In genomic region chr2:181742908-181743722, GRCh38 we compare ENCODE assay signal across 1 cellular context.
A peak's percentile ranks its signal among the peaks of the same experiment; 100 is the strongest.
TF ChIP-seq lines count a peak whose summit lies in the region.

No MANE protein-coding gene starts in this region.

TF ChIP-seq in K562, 482 proteins besides CTCF, POLR2A, EP300 and RAD21 (continued from another document):
- TF ChIP-seq ZNF518B (CRISPR knock-in tag; IDR thresholded peaks at IDR 0.05) (no peak), ZNF778 (CRISPR knock-in tag; IDR thresholded peaks at IDR 0.05) (no peak), CHCHD3 (CRISPR knock-in tag; IDR thresholded peaks at IDR 0.05) (no peak), TFE3 (CRISPR knock-in tag; IDR thresholded peaks at IDR 0.05) (no peak), FOXA3 (CRISPR knock-in tag; conservative IDR thresholded peaks at IDR 0.05 in 1 of 2, IDR thresholded peaks at IDR 0.05 in 1 of 2) (peak in 1 of 2 experiments; percentile 46; a peak in 1 of 4 replicates), ZC3H8 (IDR thresholded peaks at IDR 0.05) (no peak), SRSF7 (optimal IDR thresholded peaks at IDR 0.05; ENCODE audit: low read depth, low read length) (no peak), HNRNPH1 (optimal IDR thresholded peaks at IDR 0.05; ENCODE audit: low read depth, low read length) (no peak), SRF (CRISPR knock-in tag; IDR thresholded peaks at IDR 0.05) (no peak), ZNF184 (CRISPR knock-in tag; IDR thresholded peaks at IDR 0.05) (no peak), DEAF1 (CRISPR knock-in tag; IDR thresholded peaks at IDR 0.05) (peak; percentile 90), TRIM24 (IDR thresholded peaks at IDR 0.05) (no peak)
- TF ChIP-seq, protein P1, sequence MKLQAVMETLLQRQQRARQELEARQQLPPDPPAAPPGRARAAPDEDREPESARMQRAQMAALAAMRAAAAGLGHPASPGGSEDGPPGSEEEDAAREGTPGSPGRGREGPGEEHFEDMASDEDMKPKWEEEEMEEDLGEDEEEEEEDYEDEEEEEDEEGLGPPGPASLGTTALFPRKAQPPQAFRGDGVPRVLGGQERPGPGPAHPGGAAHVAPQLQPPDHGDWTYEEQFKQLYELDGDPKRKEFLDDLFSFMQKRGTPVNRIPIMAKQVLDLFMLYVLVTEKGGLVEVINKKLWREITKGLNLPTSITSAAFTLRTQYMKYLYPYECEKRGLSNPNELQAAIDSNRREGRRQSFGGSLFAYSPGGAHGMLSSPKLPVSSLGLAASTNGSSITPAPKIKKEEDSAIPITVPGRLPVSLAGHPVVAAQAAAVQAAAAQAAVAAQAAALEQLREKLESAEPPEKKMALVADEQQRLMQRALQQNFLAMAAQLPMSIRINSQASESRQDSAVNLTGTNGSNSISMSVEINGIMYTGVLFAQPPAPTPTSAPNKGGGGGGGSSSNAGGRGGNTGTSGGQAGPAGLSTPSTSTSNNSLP (IDR thresholded peaks at IDR 0.05; ENCODE audit: borderline replicate concordance, low read depth, low read length), result peak; percentile 59; the same call in 1 of the 2 replicates
TF ChIP-seq in K562: peak in this region for 7.
